Comparison of ENCODE assay signal across 1 cellular context in genomic region chr19:54133312-54133956, GRCh38.
TF ChIP-seq lines count a peak whose summit lies in the region.

No MANE protein-coding gene starts in this region.

TF ChIP-seq in A549, 52 proteins besides CTCF, POLR2A, EP300 and RAD21 (continued from another document):
- TF ChIP-seq ELK1 (IDR thresholded peaks at IDR 0.05; ENCODE audit: low read depth, low read length), result no peak
